Comparison of ENCODE assay signal across 1 cellular context in genomic region chr16:86018487-86018886, GRCh38.
A peak's percentile ranks its signal among the peaks of the same experiment; 100 is the strongest.
TF ChIP-seq lines count a peak whose summit lies in the region.

No MANE protein-coding gene starts in this region.

TF ChIP-seq in GM12878, 131 proteins besides CTCF, POLR2A, EP300 and RAD21 (continued from another document):
- no peak for TF ChIP-seq BCLAF1 (IDR thresholded peaks at IDR 0.05)
- peak; percentile 54 to 60; a peak in 2 of 4 replicates for TF ChIP-seq IKZF2 (IDR thresholded peaks at IDR 0.05)
- TF ChIP-seq IRF3 (IDR thresholded peaks at IDR 0.05) = no peak
- TF ChIP-seq BCL3 (IDR thresholded peaks at IDR 0.05; ENCODE audit: borderline replicate concordance, insufficient read depth, low read depth, low read length, poor library complexity, severe bottlenecking) = no peak
- no peak for TF ChIP-seq NFIC (IDR thresholded peaks at IDR 0.05; ENCODE audit: low read depth, low read length)
- TF ChIP-seq KAT2A (conservative IDR thresholded peaks at IDR 0.05; ENCODE audit: control insufficient read depth, low read depth, low read length) = no peak
